Comparison of ENCODE assay signal across 1 cellular context in the genomic region with DNA sequence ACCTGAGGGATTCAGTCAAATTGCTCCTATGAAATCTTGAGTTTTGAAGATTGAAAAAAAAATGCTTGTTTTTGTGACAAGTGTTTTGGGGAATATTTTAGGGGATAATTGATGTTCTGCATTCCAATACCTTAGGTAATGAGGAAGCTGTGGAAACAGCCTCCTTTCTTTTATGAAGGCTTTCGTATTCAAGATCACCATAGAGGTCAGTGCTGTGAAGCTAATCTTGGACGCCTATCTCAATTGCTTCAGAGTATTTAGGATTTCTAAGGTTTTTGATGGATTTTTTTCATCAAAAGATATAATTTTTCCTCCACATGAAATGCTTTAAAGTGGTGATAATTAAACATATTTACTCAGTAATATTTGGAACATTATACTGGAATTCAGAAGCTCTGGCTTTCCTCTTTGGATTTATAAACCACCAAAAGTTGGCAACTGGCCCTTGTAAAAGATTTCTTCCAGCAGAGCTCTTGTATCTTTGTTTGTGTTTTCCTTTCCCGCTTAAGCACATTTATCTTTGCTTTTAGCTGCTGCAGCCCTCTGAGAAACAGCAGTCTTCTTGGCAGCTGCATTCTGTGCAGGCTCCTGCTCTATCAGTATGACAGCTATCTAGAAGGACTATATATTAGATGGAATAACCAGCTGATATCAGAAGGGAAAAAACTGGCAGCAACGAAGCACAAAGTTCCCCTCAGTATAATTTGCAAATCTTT.
TF ChIP-seq lines count a peak whose summit lies in the region.

No MANE protein-coding gene starts in this region.

TF ChIP-seq in H1, 55 proteins besides CTCF, POLR2A, EP300 and RAD21:
- TF ChIP-seq, protein P1, sequence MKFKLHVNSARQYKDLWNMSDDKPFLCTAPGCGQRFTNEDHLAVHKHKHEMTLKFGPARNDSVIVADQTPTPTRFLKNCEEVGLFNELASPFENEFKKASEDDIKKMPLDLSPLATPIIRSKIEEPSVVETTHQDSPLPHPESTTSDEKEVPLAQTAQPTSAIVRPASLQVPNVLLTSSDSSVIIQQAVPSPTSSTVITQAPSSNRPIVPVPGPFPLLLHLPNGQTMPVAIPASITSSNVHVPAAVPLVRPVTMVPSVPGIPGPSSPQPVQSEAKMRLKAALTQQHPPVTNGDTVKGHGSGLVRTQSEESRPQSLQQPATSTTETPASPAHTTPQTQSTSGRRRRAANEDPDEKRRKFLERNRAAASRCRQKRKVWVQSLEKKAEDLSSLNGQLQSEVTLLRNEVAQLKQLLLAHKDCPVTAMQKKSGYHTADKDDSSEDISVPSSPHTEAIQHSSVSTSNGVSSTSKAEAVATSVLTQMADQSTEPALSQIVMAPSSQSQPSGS (IDR thresholded peaks at IDR 0.05; ENCODE audit: low read length) = no peak
- TF ChIP-seq YY1 (IDR thresholded peaks at IDR 0.05; ENCODE audit: low read depth, low read length) = no peak
- TF ChIP-seq SAP30 (IDR thresholded peaks at IDR 0.05; ENCODE audit: insufficient read depth, insufficient replicate concordance, low read length) = no peak
- TF ChIP-seq TAF7 (optimal IDR thresholded peaks at IDR 0.05; ENCODE audit: borderline replicate concordance, low read depth, low read length) = no peak
- TF ChIP-seq, protein P2, sequence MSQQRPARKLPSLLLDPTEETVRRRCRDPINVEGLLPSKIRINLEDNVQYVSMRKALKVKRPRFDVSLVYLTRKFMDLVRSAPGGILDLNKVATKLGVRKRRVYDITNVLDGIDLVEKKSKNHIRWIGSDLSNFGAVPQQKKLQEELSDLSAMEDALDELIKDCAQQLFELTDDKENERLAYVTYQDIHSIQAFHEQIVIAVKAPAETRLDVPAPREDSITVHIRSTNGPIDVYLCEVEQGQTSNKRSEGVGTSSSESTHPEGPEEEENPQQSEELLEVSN (IDR thresholded peaks at IDR 0.05) = no peak
- no peak for TF ChIP-seq HDAC2 (IDR thresholded peaks at IDR 0.05; ENCODE audit: borderline replicate concordance in 1 of 2, low read depth in 2 of 2, low read length in 2 of 2)
- no peak for TF ChIP-seq BRCA1 (IDR thresholded peaks at IDR 0.05; ENCODE audit: low read depth, low read length)
- no peak for TF ChIP-seq SP4 (IDR thresholded peaks at IDR 0.05; ENCODE audit: low read length)
- no peak for TF ChIP-seq CBX8 (IDR thresholded peaks at IDR 0.05; ENCODE audit: borderline replicate concordance, low read depth, low read length)
- TF ChIP-seq GTF2F1 (IDR thresholded peaks at IDR 0.05; ENCODE audit: borderline replicate concordance, low read depth, low read length) = no peak
- TF ChIP-seq CHD2 (IDR thresholded peaks at IDR 0.05; ENCODE audit: low read length) = no peak
- TF ChIP-seq RFX5 (IDR thresholded peaks at IDR 0.05; ENCODE audit: borderline replicate concordance, low read depth, low read length) = no peak
- TF ChIP-seq EZH2 (IDR thresholded peaks at IDR 0.05; ENCODE audit: low read depth, low read length, severe bottlenecking) = no peak
- TF ChIP-seq MAFK (IDR thresholded peaks at IDR 0.05; ENCODE audit: low read depth, low read length) = no peak
- TF ChIP-seq, protein P3, sequence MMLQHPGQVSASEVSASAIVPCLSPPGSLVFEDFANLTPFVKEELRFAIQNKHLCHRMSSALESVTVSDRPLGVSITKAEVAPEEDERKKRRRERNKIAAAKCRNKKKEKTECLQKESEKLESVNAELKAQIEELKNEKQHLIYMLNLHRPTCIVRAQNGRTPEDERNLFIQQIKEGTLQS (IDR thresholded peaks at IDR 0.05; ENCODE audit: insufficient read depth, low read depth, low read length) = no peak
- TF ChIP-seq ASH2L (IDR thresholded peaks at IDR 0.05; ENCODE audit: low read length) = no peak
- TF ChIP-seq EGR1 (IDR thresholded peaks at IDR 0.05; ENCODE audit: borderline replicate concordance, low read depth, low read length) = no peak
- no peak for TF ChIP-seq CBX5 (IDR thresholded peaks at IDR 0.05; ENCODE audit: low read depth, low read length)
- TF ChIP-seq SUZ12 (IDR thresholded peaks at IDR 0.05; ENCODE audit: low read length) = no peak
- TF ChIP-seq HDAC6 (IDR thresholded peaks at IDR 0.05; ENCODE audit: low read depth, low read length) = no peak
TF ChIP-seq in H1: peak in this region for 0.
